ENCODE assay signal across 1 cellular context in the genomic region with DNA sequence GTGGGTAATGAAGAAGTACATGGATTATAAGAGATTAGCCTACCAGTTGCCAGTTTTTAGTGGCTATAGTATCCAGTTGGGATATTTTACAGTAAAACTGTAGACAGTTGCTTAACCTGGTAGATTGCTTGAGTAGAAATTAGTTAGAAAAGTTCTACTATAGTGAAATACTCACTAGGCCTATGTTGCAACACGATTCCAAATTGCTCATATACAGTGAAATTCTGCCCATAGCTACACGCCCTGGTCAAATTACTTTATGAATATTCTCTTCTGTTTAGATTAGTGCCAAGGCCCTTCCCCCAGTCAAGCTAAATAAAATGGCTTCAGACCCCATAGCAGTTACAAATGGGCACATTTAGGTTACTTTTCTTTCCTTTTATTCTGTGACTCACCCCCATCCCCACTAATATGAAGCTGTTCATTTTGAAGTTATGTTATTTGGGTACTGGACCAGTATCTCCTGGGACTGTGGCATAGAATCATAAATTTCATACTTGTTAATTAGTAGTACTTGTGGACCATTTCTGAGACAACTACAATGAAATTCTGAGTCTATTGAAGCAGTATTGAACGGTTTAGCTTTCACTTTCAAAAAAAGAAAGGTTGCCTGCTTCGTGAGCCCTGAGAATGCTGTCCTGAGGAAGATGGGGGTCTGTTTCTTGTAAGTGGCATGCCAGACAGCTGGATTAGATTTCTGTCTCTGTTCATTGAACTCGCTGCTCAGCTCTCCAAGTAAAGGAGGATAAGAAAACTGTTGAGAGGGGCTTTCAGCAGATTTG.
TF ChIP-seq lines count a peak whose summit lies in the region.

No MANE protein-coding gene starts in this region.

TF ChIP-seq in GM12878, 131 proteins besides CTCF, POLR2A, EP300 and RAD21 (continued from another document):
- TF ChIP-seq, protein P1, sequence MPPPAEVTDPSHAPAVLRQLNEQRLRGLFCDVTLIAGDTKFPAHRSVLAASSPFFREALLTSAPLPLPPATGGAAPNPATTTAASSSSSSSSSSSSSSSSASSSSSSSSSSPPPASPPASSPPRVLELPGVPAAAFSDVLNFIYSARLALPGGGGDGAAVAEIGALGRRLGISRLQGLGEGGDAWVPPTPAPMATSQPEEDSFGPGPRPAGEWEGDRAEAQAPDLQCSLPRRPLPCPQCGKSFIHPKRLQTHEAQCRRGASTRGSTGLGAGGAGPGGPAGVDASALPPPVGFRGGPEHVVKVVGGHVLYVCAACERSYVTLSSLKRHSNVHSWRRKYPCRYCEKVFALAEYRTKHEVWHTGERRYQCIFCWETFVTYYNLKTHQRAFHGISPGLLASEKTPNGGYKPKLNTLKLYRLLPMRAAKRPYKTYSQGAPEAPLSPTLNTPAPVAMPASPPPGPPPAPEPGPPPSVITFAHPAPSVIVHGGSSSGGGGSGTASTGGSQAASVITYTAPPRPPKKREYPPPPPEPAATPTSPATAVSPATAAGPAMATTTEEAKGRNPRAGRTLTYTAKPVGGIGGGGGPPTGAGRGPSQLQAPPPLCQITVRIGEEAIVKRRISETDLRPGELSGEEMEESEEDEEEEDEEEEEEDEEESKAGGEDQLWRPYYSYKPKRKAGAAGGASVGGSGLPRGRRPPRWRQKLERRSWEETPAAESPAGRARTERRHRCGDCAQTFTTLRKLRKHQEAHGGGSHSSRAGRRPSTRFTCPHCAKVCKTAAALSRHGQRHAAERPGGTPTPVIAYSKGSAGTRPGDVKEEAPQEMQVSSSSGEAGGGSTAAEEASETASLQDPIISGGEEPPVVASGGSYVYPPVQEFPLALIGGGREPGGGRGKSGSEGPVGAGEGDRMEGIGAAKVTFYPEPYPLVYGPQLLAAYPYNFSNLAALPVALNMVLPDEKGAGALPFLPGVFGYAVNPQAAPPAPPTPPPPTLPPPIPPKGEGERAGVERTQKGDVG (CRISPR knock-in tag; IDR thresholded peaks at IDR 0.05): no peak
- TF ChIP-seq SREBF2 (IDR thresholded peaks at IDR 0.05; ENCODE audit: low read length): no peak
- no peak for TF ChIP-seq MYB (IDR thresholded peaks at IDR 0.05; ENCODE audit: borderline replicate concordance, low read depth, low read length)
- no peak for TF ChIP-seq FOXM1 (IDR thresholded peaks at IDR 0.05; ENCODE audit: low read depth, low read length)
- TF ChIP-seq, protein P2, sequence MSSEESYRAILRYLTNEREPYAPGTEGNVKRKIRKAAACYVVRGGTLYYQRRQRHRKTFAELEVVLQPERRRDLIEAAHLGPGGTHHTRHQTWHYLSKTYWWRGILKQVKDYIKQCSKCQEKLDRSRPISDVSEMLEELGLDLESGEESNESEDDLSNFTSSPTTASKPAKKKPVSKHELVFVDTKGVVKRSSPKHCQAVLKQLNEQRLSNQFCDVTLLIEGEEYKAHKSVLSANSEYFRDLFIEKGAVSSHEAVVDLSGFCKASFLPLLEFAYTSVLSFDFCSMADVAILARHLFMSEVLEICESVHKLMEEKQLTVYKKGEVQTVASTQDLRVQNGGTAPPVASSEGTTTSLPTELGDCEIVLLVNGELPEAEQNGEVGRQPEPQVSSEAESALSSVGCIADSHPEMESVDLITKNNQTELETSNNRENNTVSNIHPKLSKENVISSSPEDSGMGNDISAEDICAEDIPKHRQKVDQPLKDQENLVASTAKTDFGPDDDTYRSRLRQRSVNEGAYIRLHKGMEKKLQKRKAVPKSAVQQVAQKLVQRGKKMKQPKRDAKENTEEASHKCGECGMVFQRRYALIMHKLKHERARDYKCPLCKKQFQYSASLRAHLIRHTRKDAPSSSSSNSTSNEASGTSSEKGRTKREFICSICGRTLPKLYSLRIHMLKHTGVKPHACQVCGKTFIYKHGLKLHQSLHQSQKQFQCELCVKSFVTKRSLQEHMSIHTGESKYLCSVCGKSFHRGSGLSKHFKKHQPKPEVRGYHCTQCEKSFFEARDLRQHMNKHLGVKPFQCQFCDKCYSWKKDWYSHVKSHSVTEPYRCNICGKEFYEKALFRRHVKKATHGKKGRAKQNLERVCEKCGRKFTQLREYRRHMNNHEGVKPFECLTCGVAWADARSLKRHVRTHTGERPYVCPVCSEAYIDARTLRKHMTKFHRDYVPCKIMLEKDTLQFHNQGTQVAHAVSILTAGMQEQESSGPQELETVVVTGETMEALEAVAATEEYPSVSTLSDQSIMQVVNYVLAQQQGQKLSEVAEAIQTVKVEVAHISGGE (CRISPR knock-in tag; IDR thresholded peaks at IDR 0.05): no peak
- TF ChIP-seq JUND (IDR thresholded peaks at IDR 0.05; ENCODE audit: low read depth, low read length): no peak
- no peak for TF ChIP-seq NR2C2 (IDR thresholded peaks at IDR 0.05; ENCODE audit: borderline replicate concordance, control insufficient read depth, insufficient read length, low read depth)
- TF ChIP-seq MEF2B (IDR thresholded peaks at IDR 0.05; ENCODE audit: partially characterized antibody, poor library complexity, severe bottlenecking): no peak
- TF ChIP-seq, protein P3, sequence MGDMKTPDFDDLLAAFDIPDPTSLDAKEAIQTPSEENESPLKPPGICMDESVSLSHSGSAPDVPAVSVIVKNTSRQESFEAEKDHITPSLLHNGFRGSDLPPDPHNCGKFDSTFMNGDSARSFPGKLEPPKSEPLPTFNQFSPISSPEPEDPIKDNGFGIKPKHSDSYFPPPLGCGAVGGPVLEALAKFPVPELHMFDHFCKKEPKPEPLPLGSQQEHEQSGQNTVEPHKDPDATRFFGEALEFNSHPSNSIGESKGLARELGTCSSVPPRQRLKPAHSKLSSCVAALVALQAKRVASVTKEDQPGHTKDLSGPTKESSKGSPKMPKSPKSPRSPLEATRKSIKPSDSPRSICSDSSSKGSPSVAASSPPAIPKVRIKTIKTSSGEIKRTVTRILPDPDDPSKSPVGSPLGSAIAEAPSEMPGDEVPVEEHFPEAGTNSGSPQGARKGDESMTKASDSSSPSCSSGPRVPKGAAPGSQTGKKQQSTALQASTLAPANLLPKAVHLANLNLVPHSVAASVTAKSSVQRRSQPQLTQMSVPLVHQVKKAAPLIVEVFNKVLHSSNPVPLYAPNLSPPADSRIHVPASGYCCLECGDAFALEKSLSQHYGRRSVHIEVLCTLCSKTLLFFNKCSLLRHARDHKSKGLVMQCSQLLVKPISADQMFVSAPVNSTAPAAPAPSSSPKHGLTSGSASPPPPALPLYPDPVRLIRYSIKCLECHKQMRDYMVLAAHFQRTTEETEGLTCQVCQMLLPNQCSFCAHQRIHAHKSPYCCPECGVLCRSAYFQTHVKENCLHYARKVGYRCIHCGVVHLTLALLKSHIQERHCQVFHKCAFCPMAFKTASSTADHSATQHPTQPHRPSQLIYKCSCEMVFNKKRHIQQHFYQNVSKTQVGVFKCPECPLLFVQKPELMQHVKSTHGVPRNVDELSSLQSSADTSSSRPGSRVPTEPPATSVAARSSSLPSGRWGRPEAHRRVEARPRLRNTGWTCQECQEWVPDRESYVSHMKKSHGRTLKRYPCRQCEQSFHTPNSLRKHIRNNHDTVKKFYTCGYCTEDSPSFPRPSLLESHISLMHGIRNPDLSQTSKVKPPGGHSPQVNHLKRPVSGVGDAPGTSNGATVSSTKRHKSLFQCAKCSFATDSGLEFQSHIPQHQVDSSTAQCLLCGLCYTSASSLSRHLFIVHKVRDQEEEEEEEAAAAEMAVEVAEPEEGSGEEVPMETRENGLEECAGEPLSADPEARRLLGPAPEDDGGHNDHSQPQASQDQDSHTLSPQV (IDR thresholded peaks at IDR 0.05): no peak
